8 cellular contexts compared by ENCODE assay signal in the genomic region with DNA sequence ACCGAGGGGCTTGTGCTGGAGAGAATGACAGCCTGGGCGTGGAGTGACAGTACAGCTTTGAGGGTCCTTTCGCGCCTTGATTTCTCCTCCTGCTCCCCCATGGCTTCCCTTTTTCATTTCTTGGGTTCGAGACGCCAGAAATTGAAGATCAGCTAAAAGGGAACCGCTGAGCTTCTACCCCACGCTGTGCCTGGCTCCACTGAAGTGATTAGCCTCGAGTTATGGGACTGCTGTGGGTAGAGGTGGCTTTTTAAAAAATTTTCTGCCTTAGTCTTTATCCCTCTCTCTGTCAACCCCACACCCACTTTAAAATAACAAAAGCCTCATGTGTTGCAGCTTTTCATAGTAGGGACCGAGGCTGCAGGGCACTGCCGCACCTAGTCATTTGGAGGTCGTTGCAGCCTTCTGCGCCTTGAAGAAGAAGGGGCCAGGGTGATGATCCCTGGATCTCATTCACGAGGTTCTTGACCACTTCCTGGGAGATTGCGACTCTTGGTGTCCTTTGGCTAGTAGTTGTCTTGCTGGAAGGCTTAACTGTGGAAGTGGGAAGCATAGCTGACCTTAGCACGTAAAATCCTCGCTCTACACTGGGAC. TPM values are rescaled to one million over a fixed set of nuclear protein-coding genes. Genes with fewer than 3 reads are reported as not detected.
DNase-seq lines count a peak whose midpoint lies in the region; ATAC-seq and TF ChIP-seq lines count a peak whose summit lies in the region.

No MANE protein-coding gene starts in this region.

- peak overlapping the region; percentile 94 for H3K9ac ChIP-seq in MM.1S (ENCODE audit: low read length)

- H3K27me3 Mint-ChIP-seq in immature natural killer cell (ENCODE audit: low read depth in 3 of 3): peaks cover 3 to 5% (median 3%) of the 10 kb centered on the region in 3 donors

- no peaks in the 10 kb centered on the region for H4K20me1 ChIP-seq in MM.1S (ENCODE audit: insufficient read depth, low read length)

- H3K27ac ChIP-seq in MM.1S (ENCODE audit: low read length): peak overlapping the region; percentile 98; the same call in 1 of the 2 replicates

- H3K9me3 Mint-ChIP-seq in immature natural killer cell: no peaks in the 10 kb centered on the region

- peak; percentile 56 for DNase-seq in activated CD8-positive, alpha-beta memory T cell treated with anti-CD3 and anti-CD28 coated beads for 24 hours
- no peak for DNase-seq in activated CD8-positive, alpha-beta memory T cell treated with anti-CD3 and anti-CD28 coated beads, Interleukin-2, amount 50 U/mL, for 4 hours
- DNase-seq in MM.1S: no peak
- DNase-seq in astrocyte of the cerebellum (ENCODE audit: low read depth): no peak
- no peak for DNase-seq in immature natural killer cell
- DNase-seq in stimulated activated CD8-positive, alpha-beta memory T cell treated with anti-CD3 and anti-CD28 coated beads, Interleukin-4, amount 100 ng/mL, for 48 hours: peak; percentile 31

- H2AFZ ChIP-seq in MM.1S (ENCODE audit: low read length): peak overlapping the region; percentile 72

- H3K79me2 ChIP-seq in MM.1S (ENCODE audit: low read length): peaks cover 71% of the 10 kb centered on the region

- ATAC-seq in HG03280 (IDR thresholded peaks at IDR 0.05; ENCODE audit: unreplicated experiment) (no peak), HG03196 (IDR thresholded peaks at IDR 0.05; ENCODE audit: unreplicated experiment) (no peak)

- no peaks in the 10 kb centered on the region for H3K9me3 ChIP-seq in MM.1S (replicated peaks; ENCODE audit: insufficient read depth, low read length)

- H3K4me3 ChIP-seq in MM.1S (ENCODE audit: low read length) (peak overlapping the region; percentile 73), astrocyte of the cerebellum (ENCODE audit: low read depth, low read length) (peak overlapping the region; percentile 81)

- TF ChIP-seq CTCF in MM.1S (IDR thresholded peaks at IDR 0.05; ENCODE audit: low read length) (no peak), astrocyte of the cerebellum (IDR thresholded peaks at IDR 0.05; ENCODE audit: low read depth, low read length, missing control alignments) (no peak)

- no peaks in the 10 kb centered on the region for H3K36me3 ChIP-seq in MM.1S (replicated peaks; ENCODE audit: insufficient read depth, low read length)

- no peaks in the 10 kb centered on the region for H3K36me3 Mint-ChIP-seq in immature natural killer cell

- H3K4me3 Mint-ChIP-seq in immature natural killer cell: peak overlapping the region; percentile 97 to 99 (median 98)

- peak overlapping the region; percentile 94 to 100 (median 99) for H3K27ac Mint-ChIP-seq in immature natural killer cell

- in situ Hi-C loops in astrocyte of the cerebellum (cut with HindIII; ENCODE audit: low sequenced_read_pairs): no loop called here

- peak overlapping the region; percentile 83 for H3K4me2 ChIP-seq in MM.1S (ENCODE audit: low read depth, low read length)

- no peaks in the 10 kb centered on the region for H3K9me2 ChIP-seq in MM.1S (replicated peaks; ENCODE audit: insufficient read depth, low read length)

- no peaks in the 10 kb centered on the region for H3K27me3 ChIP-seq in MM.1S (replicated peaks; ENCODE audit: insufficient read depth, low read length)

- peaks cover 14% of the 10 kb centered on the region for H3K4me1 ChIP-seq in MM.1S (ENCODE audit: low read length)

- peaks cover 49 to 67% of the 10 kb centered on the region in 2 donors for H3K4me1 Mint-ChIP-seq in immature natural killer cell

- H3F3A ChIP-seq in MM.1S (ENCODE audit: insufficient read depth, low read length): peaks cover 14% of the 10 kb centered on the region

RNA-seq across cellular contexts. Expression of gene PPIP5K2, which starts 0.6 kb away (rescaled TPM):
- 10 to 100 TPM; 24.5 to 42.2 (median 41.7) TPM for polyA plus RNA-seq in immature natural killer cell

RNA-seq across cellular contexts. Expression of gene GIN1, which starts 0.8 kb away (rescaled TPM):
- polyA plus RNA-seq in immature natural killer cell: 1 to 10 TPM; 6.9 to 7.9 (median 7.8) TPM

Comparison
In these comparisons a context has a peak if more than half of its experiments do, and no peak if none do; other contexts are left out.
1. DNase-seq: peak in activated CD8-positive, alpha-beta memory T cell treated with anti-CD3 and anti-CD28 coated beads for 24 hours (single experiment) and stimulated activated CD8-positive, alpha-beta memory T cell treated with anti-CD3 and anti-CD28 coated beads, Interleukin-4, amount 100 ng/mL, for 48 hours (single experiment); none in activated CD8-positive, alpha-beta memory T cell treated with anti-CD3 and anti-CD28 coated beads, Interleukin-2, amount 50 U/mL, for 4 hours (single experiment), MM.1S (single experiment), astrocyte of the cerebellum (single experiment) and immature natural killer cell (0 of 3).